ENCODE assay signal across 21 cellular contexts in the genomic region with DNA sequence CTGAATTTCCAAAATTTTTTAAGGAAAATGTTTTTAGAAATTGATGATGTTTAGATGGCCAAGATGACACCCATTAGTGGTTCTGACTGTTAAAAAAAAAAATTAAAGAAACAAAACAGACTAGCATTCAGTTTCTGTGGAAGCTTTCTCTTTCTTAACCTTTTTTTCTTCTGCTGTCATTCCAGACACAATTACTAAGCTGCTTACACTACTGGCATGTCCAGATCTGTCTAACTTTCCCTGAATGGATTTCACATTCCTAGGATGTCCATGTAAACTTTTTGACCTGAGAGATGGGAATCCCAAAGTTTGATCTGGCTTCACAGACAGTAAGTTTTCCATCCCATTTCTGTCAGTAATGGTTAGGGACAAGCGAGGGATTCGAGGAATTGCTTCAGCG. TPM values are rescaled to one million over a fixed set of nuclear protein-coding genes. Genes with fewer than 3 reads are reported as not detected.
DNase-seq lines count a peak whose midpoint lies in the region; ATAC-seq, FAIRE-seq and TF ChIP-seq lines count a peak whose summit lies in the region.
"Had no signal": no experiment of that assay in that cellular context is flagged by ENCODE, and none has a peak within 500 bp of the region (broad histone marks: within the 10 kb centered on the region; RNA-seq: fewer than 3 reads in every experiment).

No MANE protein-coding gene starts in this region.

- H3K27me3 Mint-ChIP-seq in HFFc6 (ENCODE audit: insufficient read depth) = no peaks in the 10 kb centered on the region; the same call in 1 of the 2 replicates

- intact Hi-C loops in kidney (cut with DNase I) = no loop called here

- peaks cover 9% of the 10 kb centered on the region for H3K79me1 ChIP-seq in trophoblast cell (ENCODE audit: low read length)

- H3K9me3 Mint-ChIP-seq in HFFc6 = no peaks in the 10 kb centered on the region

- peak overlapping the region; percentile 39; the same call in 1 of the 2 replicates for H3K4me3 Mint-ChIP-seq in HFFc6
- H3K4me3 Mint-ChIP-seq: CD8-positive, alpha-beta memory T cell had no signal

- H3K36me3 ChIP-seq in bronchial epithelial cell (ENCODE audit: control insufficient read depth, insufficient read depth, low read length) (no peaks in the 10 kb centered on the region), trophoblast cell (ENCODE audit: control insufficient read depth in 1 of 2, insufficient read depth in 2 of 2, low read length in 2 of 2) (no peaks in the 10 kb centered on the region), kidney (ENCODE audit: control insufficient read depth in 1 of 2, insufficient read depth in 2 of 2, low read length in 2 of 2) (no peaks in the 10 kb centered on the region)

- no peaks in the 10 kb centered on the region for H3K79me2 ChIP-seq in trophoblast cell (ENCODE audit: control insufficient read depth, insufficient read depth, low read length, poor library complexity)

- H3K4me3 ChIP-seq in AG10803 (ENCODE audit: low read length) (peak overlapping the region; percentile 44), bronchial epithelial cell (ENCODE audit: low read depth, low read length) (no peak overlapping the region), trophoblast cell (ENCODE audit: low read depth, low read length) (no peak overlapping the region), kidney (ENCODE audit: low read length in 2 of 2) (no peak overlapping the region)
- H3K4me3 ChIP-seq: A549 had no signal

- no peak overlapping the region for H3K27ac Mint-ChIP-seq in HFFc6
- H3K27ac Mint-ChIP-seq: CD8-positive, alpha-beta memory T cell had no signal

- no peak overlapping the region for H4K12ac ChIP-seq in trophoblast cell (ENCODE audit: low read depth, low read length)

- H2AK5ac ChIP-seq in trophoblast cell (ENCODE audit: low read length) = no peak overlapping the region

- H2BK5ac ChIP-seq in trophoblast cell (ENCODE audit: low read depth, low read length, poor library complexity) = peak overlapping the region; percentile 18

- peak overlapping the region; percentile 7 for H3K14ac ChIP-seq in trophoblast cell (ENCODE audit: low read length)

- no peak overlapping the region for H2AFZ ChIP-seq in trophoblast cell (ENCODE audit: insufficient read depth, low read length, poor library complexity)

- H3K4me1 ChIP-seq in trophoblast cell (ENCODE audit: control insufficient read depth in 1 of 2, insufficient read depth in 2 of 2, low read length in 2 of 2) (peaks cover 7 to 8% of the 10 kb centered on the region in 2 experiments), kidney (ENCODE audit: control insufficient read depth in 1 of 2, insufficient read depth in 1 of 2, low read depth in 1 of 2, low read length in 2 of 2) (peaks cover 0 to 3% of the 10 kb centered on the region in 2 donors)
- H3K4me1 ChIP-seq: A549 had no signal

- peak overlapping the region; percentile 41 for H2BK12ac ChIP-seq in trophoblast cell (ENCODE audit: low read length)

- no peaks in the 10 kb centered on the region for H3K27me3 ChIP-seq in bronchial epithelial cell (ENCODE audit: control insufficient read depth, insufficient read depth, low read length)
- no peaks in the 10 kb centered on the region for H3K27me3 ChIP-seq in trophoblast cell (ENCODE audit: insufficient read depth, low read length)

- peak overlapping the region; percentile 8 for H2BK120ac ChIP-seq in trophoblast cell (ENCODE audit: insufficient read depth, low read length, poor library complexity)

- H4K8ac ChIP-seq in trophoblast cell (ENCODE audit: low read depth, low read length) = no peak overlapping the region

- H3K9ac ChIP-seq in trophoblast cell (ENCODE audit: low read length) (no peak overlapping the region), kidney (ENCODE audit: low read length in 2 of 2) (no peak overlapping the region)

- no peaks in the 10 kb centered on the region for H3K36me3 Mint-ChIP-seq in HFFc6 (ENCODE audit: low read depth)
- H3K36me3 Mint-ChIP-seq: CD8-positive, alpha-beta memory T cell had no signal

- no peak overlapping the region for H4K91ac ChIP-seq in trophoblast cell (ENCODE audit: low read depth, low read length)

- H3K4me2 ChIP-seq in trophoblast cell (ENCODE audit: low read length) = peak overlapping the region; percentile 27
- H3K4me2 ChIP-seq: A549 had no signal

- no peak for DNase-seq in AG10803 (ENCODE audit: low read depth)
- no peak for DNase-seq in HFFc6
- DNase-seq in bronchial epithelial cell (ENCODE audit: low read depth) = peak; percentile 87
- peak in 1 of 2 donors; percentile 32 for DNase-seq in trophoblast cell
- DNase-seq in HK-2 (ENCODE audit: unreplicated experiment) = no peak
- DNase-seq in kidney = no peak
- DNase-seq: Calu3; CD8-positive, alpha-beta memory T cell; DMS153; H7; NCI-H1105; NCI-H2081 treated with DMSO at 0.1 percent for 48 hours; NCI-H2171 treated with DMSO at 0.1 percent for 48 hours; NCI-H524 treated with DMSO at 0.1 percent for 48 hours; Right ventricle myocardium superior had no signal

- H3K27ac ChIP-seq in trophoblast cell (ENCODE audit: low read depth, low read length) (peak overlapping the region; percentile 65), kidney (ENCODE audit: low read depth in 2 of 2, low read length in 2 of 2) (no peak overlapping the region)
- H3K27ac ChIP-seq: A549, C4-2B had no signal

- no peak overlapping the region for H3K4ac ChIP-seq in trophoblast cell (ENCODE audit: low read depth, low read length)

- H3K9me3 ChIP-seq in trophoblast cell (ENCODE audit: insufficient read depth, low read depth, low read length) (no peaks in the 10 kb centered on the region), kidney (ENCODE audit: control insufficient read depth in 1 of 2, low read length in 2 of 2) (no peaks in the 10 kb centered on the region)
- H3K9me3 ChIP-seq: A549 had no signal

- H3K23ac ChIP-seq in trophoblast cell (ENCODE audit: low read length) = no peak overlapping the region

- H3K4me1 Mint-ChIP-seq in HFFc6 (ENCODE audit: low read depth) = peaks cover 25% of the 10 kb centered on the region

- no CpG with 5 or more reads among the region's 3 CpGs for WGBS in trophoblast cell (ENCODE audit: extremely low coverage, insufficient coverage, insufficient read length)

- FAIRE-seq in bronchial epithelial cell (lab: Jason Lieb, UNC) (no peak), kidney (lab: Jason Lieb, UNC) (no peak)
- FAIRE-seq: G401.6, HTR-8/SVneo, RCC 7860 had no signal

- TF ChIP-seq CTCF in AG10803 (conservative IDR thresholded peaks at IDR 0.05; ENCODE audit: low read length) (no peak), HFFc6 (IDR thresholded peaks at IDR 0.05) (no peak), bronchial epithelial cell (IDR thresholded peaks at IDR 0.05; ENCODE audit: insufficient read depth, low read length, severe bottlenecking) (no peak), kidney (IDR thresholded peaks at IDR 0.05; ENCODE audit: borderline replicate concordance, extremely low read depth, insufficient read depth) (no peak)

- no peak overlapping the region for H3K18ac ChIP-seq in trophoblast cell (ENCODE audit: low read length)

- no peak for ATAC-seq in HG03175 (IDR thresholded peaks at IDR 0.05; ENCODE audit: unreplicated experiment)
- ATAC-seq: A549 had no signal

RNA-seq across cellular contexts. Expression of a gene that starts 10.3 kb away (rescaled TPM):
- 10 to 100 TPM; 25.4 to 44.5 (median 41.5) TPM for total RNA-seq in HFFc6 (2021; fragmentation: NEBNext Ultra II Directional; extraction: Animal tissue kit (Norgen Biotek cat#: 25700))
- 6.6 and 8.7 TPM in 2 replicates for total RNA-seq in bronchial epithelial cell
- polyA plus RNA-seq in trophoblast cell (2013) = 33.5 and 34.1 TPM in 2 replicates
- total RNA-seq in kidney = 70.4 TPM
- 26.2 TPM for polyA plus RNA-seq in kidney (ENCODE audit: insufficient read depth, low read depth, low replicate concordance)
